Comparison of ENCODE assay signal across 14 cellular contexts in genomic region chr22:50698546-50698945, GRCh38. TPM values are rescaled to one million over a fixed set of nuclear protein-coding genes. Genes with fewer than 3 reads are reported as not detected.
DNase-seq lines count a peak whose midpoint lies in the region; ATAC-seq and TF ChIP-seq lines count a peak whose summit lies in the region.
"Had no signal": no experiment of that assay in that cellular context is flagged by ENCODE, and none has a peak within 500 bp of the region (broad histone marks: within the 10 kb centered on the region; RNA-seq: fewer than 3 reads in every experiment).

No MANE protein-coding gene starts in this region.

- no peaks in the 10 kb centered on the region for H3K9me3 ChIP-seq in GM23248 (ENCODE audit: low read depth)
- H3K9me3 ChIP-seq: mucosa of descending colon had no signal

- H3K4me3 ChIP-seq in GM23248 = no peak overlapping the region
- H3K4me3 ChIP-seq: mucosa of descending colon had no signal

- no peaks in the 10 kb centered on the region for H3K79me2 ChIP-seq in GM23248 (ENCODE audit: insufficient read depth)

- no peaks in the 10 kb centered on the region for H3K27me3 ChIP-seq in GM23248 (replicated peaks; ENCODE audit: insufficient read depth)

- peak overlapping the region; percentile 74 to 88 (median 84) for H3K4me3 Mint-ChIP-seq in brain

- no peaks in the 10 kb centered on the region for H3K36me3 ChIP-seq in GM23248 (ENCODE audit: low read depth)

- no peak for ATAC-seq in HG03139 (IDR thresholded peaks at IDR 0.05; ENCODE audit: unreplicated experiment)
- ATAC-seq: mucosa of descending colon had no signal

- WGBS in GM23248 (ENCODE audit: low coverage in 1 of 2, low lambda C conversion rate in 2 of 2, missing lambda C conversion rate in 2 of 2), 2 experiments = 72 to 79% methylated on average over 8 to 12 of the region's 12 CpGs

- H3K9ac ChIP-seq in GM23248 = no peak overlapping the region

- no peaks in the 10 kb centered on the region for H3K9me3 Mint-ChIP-seq in brain

- in situ Hi-C loops in GM23248 (cut with MboI) = no loop called here

- H3K27ac Mint-ChIP-seq in brain = peak overlapping the region; percentile 8 to 70 (median 49)

- peak; percentile 25 for DNase-seq in GM23248
- peak; percentile 31 for DNase-seq in kidney tubule cell (ENCODE audit: low spot score)
- peak; percentile 71 for DNase-seq in posterior vena cava (ENCODE audit: low spot score)
- DNase-seq in caudate nucleus (lab: John Stamatoyannopoulos, UW) = no peak
- no peak for DNase-seq in NCI-H748 treated with DMSO at 0.1 percent for 48 hours (lab: John Stamatoyannopoulos, UW)
- no peak for DNase-seq in Ammon's horn (ENCODE audit: low spot score)
- DNase-seq: activated CD4-positive, alpha-beta T cell treated with anti-CD3 and anti-CD28 coated beads for 4 hours; GF-D8; NCI-H1092 treated with DMSO at 0.1 percent for 48 hours; T-helper 2 cell had no signal

- 0 out of 2 replicates have a peak, but pooled peaks cover 7% of the 10 kb centered on the region for H3F3A ChIP-seq in GM23248 (ENCODE audit: insufficient read depth)

- H3K27me3 Mint-ChIP-seq in brain = peaks cover 3% of the 10 kb centered on the region

- no peak overlapping the region for H3K27ac ChIP-seq in GM23248
- H3K27ac ChIP-seq in caudate nucleus (ENCODE audit: low read depth, low read length) = no peak overlapping the region
- H3K27ac ChIP-seq: epithelial cell of prostate had no signal

- no peak overlapping the region for H3K4me2 ChIP-seq in GM23248 (ENCODE audit: unreplicated experiment)

- intact Hi-C loops in posterior vena cava (cut with DNase I) = no loop called here

- no peak overlapping the region for H2AFZ ChIP-seq in GM23248

- no peaks in the 10 kb centered on the region for H3K9me2 ChIP-seq in GM23248 (ENCODE audit: insufficient read depth)

- H3K4me1 ChIP-seq in GM23248 (ENCODE audit: insufficient read depth) = no peaks in the 10 kb centered on the region

- H4K20me1 ChIP-seq in GM23248 (ENCODE audit: insufficient read depth) = no peaks in the 10 kb centered on the region

- TF ChIP-seq CTCF in brain (conservative IDR thresholded peaks at IDR 0.05) = no peak

- peaks cover 43% of the 10 kb centered on the region for H3K4me1 Mint-ChIP-seq in brain

- peaks cover 7% of the 10 kb centered on the region for H3K36me3 Mint-ChIP-seq in brain

RNA-seq across cellular contexts. Expression of gene SHANK3, which starts 25.9 kb away (rescaled TPM):
- total RNA-seq in GM23248 (2014; rRNA removed; shearing (Covaris generic)) = 0.51 and 0.97 TPM in 2 replicates
- polyA plus RNA-seq in GM23248 (2016; fragmentation: Nextera tagmentation; extraction: Ambion mirVana) (0.08 and 0.10 TPM in 2 replicates), brain (ENCODE audit: insufficient read depth, low read depth, low replicate concordance) (19.5 TPM)
- 10 to 100 TPM; 24.2 to 34.4 TPM for total RNA-seq in posterior vena cava

RNA-seq across cellular contexts. Expression of gene ACR, which starts 39.5 kb away (rescaled TPM):
- not detected in 2 replicates for total RNA-seq in GM23248 (2014; rRNA removed; shearing (Covaris generic))
- not detected in 2 replicates for polyA plus RNA-seq in GM23248 (2016; fragmentation: Nextera tagmentation; extraction: Ambion mirVana)
- polyA plus RNA-seq in brain (ENCODE audit: insufficient read depth, low read depth, low replicate concordance) = 3.0 TPM
- 1 to 10 TPM in 1 of 2 donors, under 1 TPM in 1; 0.65 to 2.6 TPM for total RNA-seq in posterior vena cava

Comparison
In these comparisons a context has a peak if more than half of its experiments do, and no peak if none do; other contexts are left out.
1. DNase-seq: peak in GM23248 (single experiment), kidney tubule cell (single experiment) and posterior vena cava (single experiment); none in caudate nucleus (0 of 61), NCI-H748 treated with DMSO at 0.1 percent for 48 hours (single experiment) and Ammon's horn (single experiment).
2. RNA of gene SHANK3, which starts 25.9 kb away (total RNA-seq): 24.2 to 34.4 TPM in posterior vena cava; 0.51 to 0.97 TPM in GM23248; every median in the first group is over 10 times any median in the second.